Comparison of ENCODE assay signal across 1 cellular context in the genomic region with DNA sequence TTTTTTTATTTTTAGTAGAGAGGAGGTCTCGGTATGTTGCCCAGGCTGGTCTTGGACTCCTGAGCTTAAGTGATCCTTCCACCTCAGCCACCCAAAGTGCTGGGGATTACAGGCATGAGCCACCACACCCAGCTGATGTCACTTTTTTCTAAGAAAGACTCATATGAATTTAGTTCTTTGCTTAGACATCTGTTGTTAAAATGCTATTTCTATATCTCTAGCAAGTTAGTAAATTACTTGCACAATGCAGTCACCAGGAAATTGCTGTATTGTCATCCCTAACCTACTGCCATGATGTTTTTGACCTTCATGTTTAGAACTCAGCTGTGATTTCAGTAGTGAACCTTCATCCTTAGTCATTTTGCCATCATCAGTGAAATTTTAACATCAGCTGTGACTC.
TF ChIP-seq lines count a peak whose summit lies in the region.

No MANE protein-coding gene starts in this region.

TF ChIP-seq in K562, 482 proteins besides CTCF, POLR2A, EP300 and RAD21:
- no peak for TF ChIP-seq GTF2F1 (IDR thresholded peaks at IDR 0.05; ENCODE audit: low read depth, low read length)
- TF ChIP-seq ZNF780A (CRISPR knock-in tag; IDR thresholded peaks at IDR 0.05) = no peak
- TF ChIP-seq, protein P1, sequence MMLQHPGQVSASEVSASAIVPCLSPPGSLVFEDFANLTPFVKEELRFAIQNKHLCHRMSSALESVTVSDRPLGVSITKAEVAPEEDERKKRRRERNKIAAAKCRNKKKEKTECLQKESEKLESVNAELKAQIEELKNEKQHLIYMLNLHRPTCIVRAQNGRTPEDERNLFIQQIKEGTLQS (IDR thresholded peaks at IDR 0.05) = peak; percentile 31; the same call in 1 of the 2 replicates
- TF ChIP-seq, protein P1 (CRISPR knock-in tag; conservative IDR thresholded peaks at IDR 0.05) = no peak
- no peak for TF ChIP-seq ZNF146 (CRISPR knock-in tag; IDR thresholded peaks at IDR 0.05; ENCODE audit: unreplicated experiment)
- TF ChIP-seq ZBTB17 (CRISPR knock-in tag; IDR thresholded peaks at IDR 0.05) = no peak
